Comparison of ENCODE assay signal across 8 cellular contexts in the genomic region with DNA sequence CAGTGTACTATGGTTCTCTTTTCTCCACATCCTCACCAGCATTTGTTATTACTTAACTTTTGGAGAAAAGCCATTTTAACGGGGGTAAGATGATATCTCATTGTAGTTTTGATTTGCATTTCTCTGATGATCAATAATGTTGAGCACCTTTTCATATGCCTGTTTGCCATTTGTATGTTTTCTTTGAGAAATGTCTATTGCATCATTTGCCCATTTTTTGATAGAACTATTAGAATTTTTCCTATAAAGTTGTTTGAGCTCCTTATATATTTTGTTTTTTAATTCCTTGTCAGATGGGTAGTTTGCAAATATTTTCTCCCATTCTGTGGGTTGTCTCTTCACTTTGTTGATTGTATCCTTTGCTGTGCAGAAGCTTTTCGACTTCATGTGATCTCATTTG. TPM values are rescaled to one million over a fixed set of nuclear protein-coding genes. Genes with fewer than 3 reads are reported as not detected.
DNase-seq lines count a peak whose midpoint lies in the region; ATAC-seq, FAIRE-seq and TF ChIP-seq lines count a peak whose summit lies in the region.
"Not testable (repeated sequence)": the region's sequence is repeated elsewhere in the genome, so short reads cannot be mapped to it uniquely, and the experiment has no call there.
"Had no signal": no experiment of that assay in that cellular context is flagged by ENCODE, and none has a peak within 500 bp of the region (broad histone marks: within the 10 kb centered on the region; RNA-seq: fewer than 3 reads in every experiment).

No MANE protein-coding gene starts in this region.

- not testable (repeated sequence) for H3K27me3 ChIP-seq in Karpas-422 (ENCODE audit: low read length); K562 (ENCODE audit: control insufficient read depth in 2 of 2, insufficient read depth in 2 of 2, low read length in 2 of 2); endothelial cell of umbilical vein (ENCODE audit: control insufficient read depth in 2 of 2, insufficient read depth in 2 of 2, low read length in 2 of 2); HepG2 (ENCODE audit: control insufficient read depth in 1 of 2, insufficient read depth in 2 of 2, low read length in 2 of 2)

- not testable (repeated sequence) for H3K4me1 Mint-ChIP-seq in Calu3 (ENCODE audit: low read depth, unreplicated experiment)

- not testable (repeated sequence) for H3K9me3 ChIP-seq in Karpas-422 (ENCODE audit: low read length); K562 (replicated peaks; ENCODE audit: control insufficient read depth, insufficient read depth, low read depth, low read length); endothelial cell of umbilical vein (replicated peaks; ENCODE audit: control insufficient read depth, insufficient read depth, low read length); HepG2 (ENCODE audit: low read length)

- H3K36me3 Mint-ChIP-seq in Calu3 (ENCODE audit: insufficient read depth, unreplicated experiment) = not testable (repeated sequence)

- H3K9me2 ChIP-seq in Karpas-422 (replicated peaks; ENCODE audit: insufficient read depth, low read length) = not testable (repeated sequence)

- intact Hi-C loops in Calu3 (cut with micrococcal nuclease; ENCODE audit: unreplicated experiment); K562 (cut with micrococcal nuclease); endothelial cell of umbilical vein (cut with micrococcal nuclease); HepG2 (cut with micrococcal nuclease; ENCODE audit: unreplicated experiment): not testable (repeated sequence)

- H3K4me1 ChIP-seq in Karpas-422 (ENCODE audit: low read length); K562 (replicated peaks in 1 of 2; ENCODE audit: control insufficient read depth in 2 of 2, insufficient read depth in 2 of 2, low read length in 2 of 2); endothelial cell of umbilical vein (ENCODE audit: control insufficient read depth, extremely low read depth, insufficient read depth, low read length); HepG2 (ENCODE audit: insufficient read depth, low read length): not testable (repeated sequence)

- CTCF ChIA-PET in Calu3 (lab: Charles Lee); K562 (lab: Yijun Ruan, JAX; ENCODE audit: low intra/inter-chr PET ratio); endothelial cell of umbilical vein (lab: Charles Lee); HepG2 (lab: Yijun Ruan, JAX; ENCODE audit: low intra/inter-chr PET ratio, low total read pairs): not testable (repeated sequence)

- H2AFZ ChIP-seq in Karpas-422 (ENCODE audit: low read length); K562 (ENCODE audit: low read depth, low read length); endothelial cell of umbilical vein (ENCODE audit: low read depth, low read length); HepG2 (ENCODE audit: low read length): not testable (repeated sequence)

- not testable (repeated sequence) for H3K79me2 ChIP-seq in Karpas-422 (ENCODE audit: low read length); K562 (ENCODE audit: control insufficient read depth, insufficient read depth, low read length); endothelial cell of umbilical vein (ENCODE audit: control insufficient read depth, insufficient read depth, low read length); HepG2 (ENCODE audit: insufficient read depth, low read length)

- H3K4me3 ChIP-seq in Karpas-422 (ENCODE audit: low read length); K562; endothelial cell of umbilical vein (replicated peaks in 1 of 3; ENCODE audit: insufficient read depth in 1 of 3, low read depth in 1 of 3, low read length in 3 of 3); HepG2 (replicated peaks in 1 of 3; ENCODE audit: insufficient read depth in 1 of 3, low read depth in 2 of 3, low read length in 3 of 3): not testable (repeated sequence)

- H3K36me3 ChIP-seq in Karpas-422 (ENCODE audit: insufficient read depth, low read length); endothelial cell of umbilical vein (ENCODE audit: control insufficient read depth in 2 of 2, extremely low read depth in 1 of 2, insufficient read depth in 2 of 2, low read length in 2 of 2); HepG2 (replicated peaks in 1 of 2; ENCODE audit: control insufficient read depth in 1 of 2, insufficient read depth in 2 of 2, low read length in 2 of 2): not testable (repeated sequence)
- peaks cover 22% of the 10 kb centered on the region; the same call in 2 of the 3 replicates for H3K36me3 ChIP-seq in K562 (ENCODE audit: control insufficient read depth, insufficient read depth, low read length)

- WGBS in K562 (ENCODE audit: insufficient coverage, low coverage, missing lambda C conversion rate) = 63% methylated on average over 2 of the region's 2 CpGs
- whole genome bisulfite sequencing in HepG2 (ENCODE audit: low lambda C conversion rate) = 1% methylated on average over 2 of the region's 2 CpGs

- H3K4me3 Mint-ChIP-seq in Calu3 (ENCODE audit: low read depth, unreplicated experiment) = not testable (repeated sequence)

- not testable (repeated sequence) for H3K9ac ChIP-seq in Karpas-422 (ENCODE audit: low read length); K562 (ENCODE audit: insufficient read depth in 1 of 2, low read depth in 2 of 2, low read length in 2 of 2); endothelial cell of umbilical vein (replicated peaks; ENCODE audit: extremely low read depth, insufficient read depth, low read length); HepG2 (ENCODE audit: insufficient read depth, low read depth, low read length)

- TF ChIP-seq RAD21 in K562 (CRISPR knock-in tag; conservative IDR thresholded peaks at IDR 0.05 in 1 of 2, IDR thresholded peaks at IDR 0.05 in 1 of 2); HepG2 (CRISPR knock-in tag; IDR thresholded peaks at IDR 0.05): not testable (repeated sequence)

- H4K20me1 ChIP-seq in Karpas-422 (ENCODE audit: insufficient read depth, low read depth, low read length); K562 (replicated peaks; ENCODE audit: control insufficient read depth, insufficient read depth, low read length); endothelial cell of umbilical vein (replicated peaks; ENCODE audit: control insufficient read depth, extremely low read depth, insufficient read depth, low read length); HepG2 (ENCODE audit: insufficient read depth, low read length): not testable (repeated sequence)

- not testable (repeated sequence) for TF ChIP-seq EP300 in K562 (IDR thresholded peaks at IDR 0.05; ENCODE audit: low read length); HepG2 (IDR thresholded peaks at IDR 0.05; ENCODE audit: low read depth in 2 of 2, low read length in 2 of 2); HepG2 (CRISPR knock-in tag; IDR thresholded peaks at IDR 0.05; ENCODE audit: borderline replicate concordance)

- not testable (repeated sequence) for H3K9me1 ChIP-seq in K562 (ENCODE audit: control insufficient read depth, insufficient read depth, low read length); endothelial cell of umbilical vein (replicated peaks; ENCODE audit: control insufficient read depth, extremely low read depth, insufficient read depth, low read length)

- FAIRE-seq in K562 (lab: Jason Lieb, UNC); endothelial cell of umbilical vein (lab: Jason Lieb, UNC); HepG2 (lab: Jason Lieb, UNC): not testable (repeated sequence)

- POLR2A ChIA-PET in K562 (lab: Yijun Ruan, JAX); endothelial cell of umbilical vein (lab: Charles Lee): not testable (repeated sequence)
- POLR2A ChIA-PET in HepG2 (lab: Yijun Ruan, JAX) = interaction anchor here (1.3 kb wide), 1 partner anchor 29 kb away, joined by 3 read pairs; no protein-coding TSS in a partner anchor

- H3K27ac ChIP-seq in Karpas-422 (ENCODE audit: low read length); K562 (ENCODE audit: extremely low read depth, low read depth, low read length); endothelial cell of umbilical vein (ENCODE audit: insufficient read depth, low read depth, low read length); HepG2 (ENCODE audit: extremely low read length, insufficient read depth, low read length): not testable (repeated sequence)

- in situ Hi-C loops in K562 (cut with MboI); HepG2 (cut with HindIII; ENCODE audit: extremely low pct_ligation_motif_present, low pct_unique_long_range_greater_than_20kb): not testable (repeated sequence)

- not testable (repeated sequence) for BruUV-seq in Calu3 (replicated peaks; lab: Mats Ljungman, UMichigan); HepG2 (replicated peaks; lab: Mats Ljungman, UMichigan)
- BruUV-seq in K562 (replicated peaks; lab: Mats Ljungman, UMichigan) (TSS peak; percentile 51), endothelial cell of umbilical vein (replicated peaks; lab: Mats Ljungman, UMichigan) (TSS peak; percentile 19)

- not testable (repeated sequence) for H3K4me2 ChIP-seq in Karpas-422 (ENCODE audit: low read depth, low read length, poor library complexity, severe bottlenecking); K562 (ENCODE audit: insufficient read depth, low read length); endothelial cell of umbilical vein (ENCODE audit: insufficient read depth, low read length); HepG2 (ENCODE audit: low read depth, low read length)

- not testable (repeated sequence) for DNase-seq in Calu3; K562 (ENCODE audit: extremely low read depth in 1 of 4, low spot score in 3 of 4); endothelial cell of umbilical vein (ENCODE audit: low read depth, low spot score); HepG2 (ENCODE audit: low spot score)
- DNase-seq in Karpas-422 = peak; percentile 25

- not testable (repeated sequence) for TF ChIP-seq CTCF in Calu3 (IDR thresholded peaks at IDR 0.05; ENCODE audit: unreplicated experiment); K562 (IDR thresholded peaks at IDR 0.05 in 2 of 3, conservative IDR thresholded peaks at IDR 0.05 in 1 of 3; ENCODE audit: insufficient read depth in 2 of 3, low read depth in 1 of 3, low read length in 3 of 3); endothelial cell of umbilical vein (IDR thresholded peaks at IDR 0.05; ENCODE audit: extremely low read depth in 1 of 2, insufficient read depth in 1 of 2, low read depth in 1 of 2, low read length in 2 of 2); HepG2 (CRISPR knock-in tag; IDR thresholded peaks at IDR 0.05)

- H3K27ac Mint-ChIP-seq in Calu3 (ENCODE audit: unreplicated experiment) = peak overlapping the region; percentile 50

- not testable (repeated sequence) for ATAC-seq in K562, HepG2

- dilution Hi-C loops in endothelial cell of umbilical vein (cut with MboI; ENCODE audit: extremely low pct_ligation_motif_present, low sequenced_read_pairs) = not testable (repeated sequence)

- H3K9me3 Mint-ChIP-seq in Calu3 (ENCODE audit: low read depth, unreplicated experiment) = peaks cover 10% of the 10 kb centered on the region

- not testable (repeated sequence) for TF ChIP-seq POLR2A in K562 (conservative IDR thresholded peaks at IDR 0.05); endothelial cell of umbilical vein (IDR thresholded peaks at IDR 0.05; ENCODE audit: low read depth, low read length); HepG2 (IDR thresholded peaks at IDR 0.05; ENCODE audit: insufficient read depth in 1 of 2, low read depth in 2 of 2, low read length in 2 of 2)

- H3K27me3 Mint-ChIP-seq in Calu3 (ENCODE audit: unreplicated experiment) = not testable (repeated sequence)

RNA-seq across cellular contexts. Expression of a gene that starts 10.7 kb away (rescaled TPM):
- 0.32 and 0.42 TPM in 2 replicates for total RNA-seq in Calu3 (2022)
- not detected in 2 replicates for total RNA-seq in Karpas-422 (2014; rRNA removed; shearing (Covaris generic); ENCODE audit: low replicate concordance)
- total RNA-seq in K562 (2011; cell fraction: chromatin; rRNA removed; ENCODE audit: low replicate concordance) = not detected in 2 replicates
- total RNA-seq in K562 (2011; cell fraction: nucleolus; rRNA removed) = not detected in 2 replicates
- not detected in 2 replicates for total RNA-seq in K562 (2011; cell fraction: nucleoplasm; rRNA removed)
- not detected in 2 replicates for total RNA-seq in K562 (2014; rRNA removed)
- 0.16 TPM in 1 of 2 replicates, not detected in the other for total RNA-seq in K562 (2014; rRNA removed; fragmentation: Illumina TruSeq; extraction: Trizol)
- 0.18 TPM in 1 of 2 replicates, not detected in the other for total RNA-seq in K562 (2015; rRNA removed; fragmentation: Illumina TruSeq; extraction: Trizol)
- not detected in 2 replicates for total RNA-seq in K562 (2021)
- 0.04 and 0.07 TPM in 2 replicates for polyA plus RNA-seq in K562 (2011; rRNA removed)
- not detected in 2 replicates for polyA plus RNA-seq in K562 (2011; cell fraction: cytosol; rRNA removed)
- polyA plus RNA-seq in K562 (2011; cell fraction: nucleus; rRNA removed) = 0.13 TPM in 1 of 2 replicates, not detected in the other
- polyA plus RNA-seq in K562 (2012) = 0.18 TPM in 1 of 2 replicates, not detected in the other
- not detected in 2 replicates for polyA plus RNA-seq in K562 (2014; fragmentation: Illumina TruSeq; extraction: Trizol)
- polyA plus RNA-seq in K562 (2014; fragmentation: Nextera tagmentation; extraction: Ambion mirVana) = under 1 TPM; 0.03 to 0.17 TPM
- 0.07 TPM in 1 of 2 replicates, not detected in the other for polyA plus RNA-seq in K562 (2014; rRNA removed)
- not detected in 2 replicates for polyA minus RNA-seq in K562 (2011; rRNA and poly(A)+ RNA removed)
- not detected in 2 replicates for polyA minus RNA-seq in K562 (2011; cell fraction: cytosol; rRNA and poly(A)+ RNA removed)
- polyA minus RNA-seq in K562 (2011; cell fraction: nucleus; rRNA and poly(A)+ RNA removed) = not detected in 2 replicates
- total RNA-seq in endothelial cell of umbilical vein = 22.7 and 31.9 TPM in 2 replicates
- 27.1 and 33.7 TPM in 2 replicates for polyA plus RNA-seq in endothelial cell of umbilical vein
- 40.7 and 43.1 TPM in 2 replicates for polyA plus RNA-seq in endothelial cell of umbilical vein (2011; cell fraction: cytosol; rRNA removed)
- 23.9 and 34.4 TPM in 2 replicates for polyA plus RNA-seq in endothelial cell of umbilical vein (2011; cell fraction: nucleus; rRNA removed)
- 34.1 and 35.1 TPM in 2 replicates for polyA plus RNA-seq in endothelial cell of umbilical vein (2012)
- 19.6 and 27.8 TPM in 2 replicates for polyA minus RNA-seq in endothelial cell of umbilical vein
- polyA minus RNA-seq in endothelial cell of umbilical vein (2011; cell fraction: cytosol; rRNA and poly(A)+ RNA removed) = not detected
- 11.8 and 21.0 TPM in 2 replicates for polyA minus RNA-seq in endothelial cell of umbilical vein (2011; cell fraction: nucleus; rRNA and poly(A)+ RNA removed)
- 0.20 and 0.38 TPM in 2 replicates for total RNA-seq in HepG2 (2016; rRNA removed; fragmentation: Illumina TruSeq; extraction: Trizol)
- 0.26 TPM in 1 of 2 replicates, not detected in the other for total RNA-seq in HepG2 (2016; cell fraction: cytosol; rRNA removed; fragmentation: Illumina TruSeq; extraction: Trizol; ENCODE audit: low read depth)
- 0.27 and 0.58 TPM in 2 replicates for total RNA-seq in HepG2 (2016; cell fraction: insoluble cytoplasmic fraction; rRNA removed; fragmentation: Illumina TruSeq; extraction: Trizol)
- 0.10 and 0.22 TPM in 2 replicates for total RNA-seq in HepG2 (2016; cell fraction: membrane; rRNA removed; fragmentation: Illumina TruSeq; extraction: Trizol)
- total RNA-seq in HepG2 (2016; cell fraction: nucleus; rRNA removed; fragmentation: Illumina TruSeq; extraction: Trizol) = 0.37 and 0.88 TPM in 2 replicates
- polyA plus RNA-seq in HepG2 (2011; rRNA removed) = 0.66 and 0.67 TPM in 2 replicates
- 0.28 and 0.50 TPM in 2 replicates for polyA plus RNA-seq in HepG2 (2011; cell fraction: cytosol; rRNA removed)
- polyA plus RNA-seq in HepG2 (2011; cell fraction: nucleus; rRNA removed) = 0.55 and 0.69 TPM in 2 replicates
- polyA plus RNA-seq in HepG2 (2012) = 2.7 and 9.0 TPM in 2 replicates
- 0.09 TPM in 1 of 2 replicates, not detected in the other for polyA plus RNA-seq in HepG2 (2016; cell fraction: cytosol; fragmentation: Illumina TruSeq; extraction: Trizol; ENCODE audit: low read depth)
- polyA plus RNA-seq in HepG2 (2016; cell fraction: insoluble cytoplasmic fraction; fragmentation: Illumina TruSeq; extraction: Trizol; ENCODE audit: low read depth) = 0.13 and 0.32 TPM in 2 replicates
- 0.20 TPM in 1 of 2 replicates, not detected in the other for polyA plus RNA-seq in HepG2 (2016; cell fraction: membrane; fragmentation: Illumina TruSeq; extraction: Trizol; ENCODE audit: low read depth)
- polyA plus RNA-seq in HepG2 (2016; cell fraction: nucleus; fragmentation: Illumina TruSeq; extraction: Trizol; ENCODE audit: insufficient read depth, low read depth) = 0.46 and 1.2 TPM in 2 replicates
- not detected in 2 replicates for polyA minus RNA-seq in HepG2 (2011; rRNA and poly(A)+ RNA removed; ENCODE audit: low replicate concordance)
- not detected in 2 replicates for polyA minus RNA-seq in HepG2 (2011; cell fraction: cytosol; rRNA and poly(A)+ RNA removed)
- 0.26 and 1.4 TPM in 2 replicates for polyA minus RNA-seq in HepG2 (2011; cell fraction: nucleus; rRNA and poly(A)+ RNA removed)
- total RNA-seq: CD8-positive, alpha-beta memory T cell; CD8-positive, alpha-beta T cell had no signal
- polyA plus RNA-seq: CD14-positive monocyte; CD8-positive, alpha-beta memory T cell had no signal

Comparison
In these comparisons a context has a peak if more than half of its experiments do, and no peak if none do; other contexts are left out.
1. RNA of a gene that starts 10.7 kb away (total RNA-seq): 22.7 to 31.9 TPM in endothelial cell of umbilical vein; 0.32 to 0.42 TPM in Calu3, 0.10 to 0.88 TPM in HepG2, 0.16 to 0.18 TPM in K562 and not detected in Karpas-422; every median in the first group is over 10 times any median in the second.